9 cellular contexts compared by ENCODE assay signal in genomic region chr18:74040459-74041332, GRCh38.
DNase-seq lines count a peak whose midpoint lies in the region; ATAC-seq and TF ChIP-seq lines count a peak whose summit lies in the region.
"Had no signal": no experiment of that assay in that cellular context is flagged by ENCODE, and none has a peak within 500 bp of the region (broad histone marks: within the 10 kb centered on the region; RNA-seq: fewer than 3 reads in every experiment).

No MANE protein-coding gene starts in this region.

- DNase-seq in GM10248 (ENCODE audit: extremely low spot score): peak; percentile 70
- DNase-seq in IMR-90: peak; percentile 11
- DNase-seq in activated CD4-positive, CD25-positive, alpha-beta regulatory T cell treated with anti-CD3 and anti-CD28 coated beads, Interleukin-2, amount 50 U/mL, for 72 hours: peak; percentile 73
- DNase-seq in dermis blood vessel endothelial cell: peak; percentile 35
- peak; percentile 29 for DNase-seq in progenitor cell of endocrine pancreas (ENCODE audit: low spot score, unreplicated experiment)
- no peak for DNase-seq in NCI-H187 treated with DMSO at 0.1 percent for 48 hours (lab: John Stamatoyannopoulos, UW)
- no peak for DNase-seq in NCI-H345 (lab: John Stamatoyannopoulos, UW)

- peaks cover 4% of the 10 kb centered on the region for H3K9me3 Mint-ChIP-seq in progenitor cell of endocrine pancreas (ENCODE audit: low read depth)
- H3K9me3 Mint-ChIP-seq: dendritic cell treated with granulocyte-macrophage colony-stimulating factor and Interleukin-4, amounts not matched to agents 40 ng/mL and 50 ng/mL, for 4 days had no signal

- no peaks in the 10 kb centered on the region for H3K27me3 Mint-ChIP-seq in progenitor cell of endocrine pancreas
- H3K27me3 Mint-ChIP-seq: dendritic cell treated with granulocyte-macrophage colony-stimulating factor and Interleukin-4, amounts not matched to agents 40 ng/mL and 50 ng/mL, for 4 days had no signal

- TF ChIP-seq CTCF in GM10248 (IDR thresholded peaks at IDR 0.05; ENCODE audit: control extremely low read depth, extremely low read depth, low read depth, missing control alignments) (peak; percentile 85), IMR-90 (conservative IDR thresholded peaks at IDR 0.05; ENCODE audit: low read depth, low read length) (peak; percentile 47), progenitor cell of endocrine pancreas (IDR thresholded peaks at IDR 0.05; ENCODE audit: unreplicated experiment) (peak; percentile 74)

- no peaks in the 10 kb centered on the region for H3K4me1 ChIP-seq in IMR-90 (ENCODE audit: control insufficient read depth, insufficient read depth, low read length)

- no peak overlapping the region for H2BK5ac ChIP-seq in IMR-90 (ENCODE audit: low read depth, low read length, poor library complexity, severe bottlenecking)

- H3K9ac ChIP-seq in IMR-90 (ENCODE audit: low read depth, low read length): no peak overlapping the region

- no peaks in the 10 kb centered on the region for H3K9me1 ChIP-seq in IMR-90 (ENCODE audit: insufficient read depth, low read length)

- no peak overlapping the region for H2BK15ac ChIP-seq in IMR-90 (ENCODE audit: low read depth, low read length)

- H3K4me3 ChIP-seq in IMR-90 (ENCODE audit: insufficient read depth, low read depth, low read length): no peak overlapping the region

- no peaks in the 10 kb centered on the region for H3K36me3 Mint-ChIP-seq in progenitor cell of endocrine pancreas (ENCODE audit: insufficient read depth)

- peaks cover 5% of the 10 kb centered on the region for H3K27me3 ChIP-seq in IMR-90 (ENCODE audit: control insufficient read depth, insufficient read depth, low read length)

- no peaks in the 10 kb centered on the region; the same call in 1 of the 2 replicates for H3K9me3 ChIP-seq in IMR-90 (ENCODE audit: control insufficient read depth, insufficient read depth, low read length)

- BruUV-seq in IMR-90 (replicated peaks; lab: Mats Ljungman, UMichigan): no TSS peak

- H3K79me1 ChIP-seq in IMR-90 (ENCODE audit: low read depth in 1 of 2, low read length in 2 of 2): no peaks in the 10 kb centered on the region

- H3K18ac ChIP-seq in IMR-90 (ENCODE audit: low read depth, low read length): no peak overlapping the region

- H2AK5ac ChIP-seq in IMR-90 (ENCODE audit: low read depth, low read length): no peak overlapping the region

- dilution Hi-C loops in IMR-90 (cut with HindIII; ENCODE audit: low sequenced_read_pairs, unreplicated experiment): no loop called here

- no peak overlapping the region for H2BK20ac ChIP-seq in IMR-90 (ENCODE audit: low read depth, low read length)

- no peak for TF ChIP-seq POLR2A in IMR-90 (IDR thresholded peaks at IDR 0.05; ENCODE audit: low read depth, low read length)

- H3K4me2 ChIP-seq in IMR-90 (ENCODE audit: low read depth, low read length): no peak overlapping the region

- no peak overlapping the region for H3K4me3 Mint-ChIP-seq in progenitor cell of endocrine pancreas (ENCODE audit: low read depth)
- H3K4me3 Mint-ChIP-seq: dendritic cell treated with granulocyte-macrophage colony-stimulating factor and Interleukin-4, amounts not matched to agents 40 ng/mL and 50 ng/mL, for 4 days had no signal

- H2BK120ac ChIP-seq in IMR-90 (ENCODE audit: low read depth, low read length): no peak overlapping the region

- H2AFZ ChIP-seq in IMR-90 (replicated peaks; ENCODE audit: low read length, poor library complexity): peak overlapping the region; percentile 46

- H3K36me3 ChIP-seq in IMR-90 (ENCODE audit: control insufficient read depth, insufficient read depth, low read length): no peaks in the 10 kb centered on the region

- no peak overlapping the region for H2AK9ac ChIP-seq in IMR-90 (replicated peaks; ENCODE audit: low read depth, low read length, poor library complexity)

- ATAC-seq in GM21515 (IDR thresholded peaks at IDR 0.05; ENCODE audit: unreplicated experiment): peak; percentile 84
- peak; percentile 84 for ATAC-seq in IMR-90 (ENCODE audit: low read depth)

- WGBS in IMR-90 (ENCODE audit: extremely low coverage in 2 of 2, insufficient read length in 1 of 2), 2 experiments: 73% methylated on average over 5 of the region's 20 CpGs; no CpG with 5 or more reads in 1 of the 2 experiments

- no peak overlapping the region for H3K56ac ChIP-seq in IMR-90 (ENCODE audit: extremely low read depth, insufficient read depth, low read length)

- H4K5ac ChIP-seq in IMR-90 (ENCODE audit: low read depth, low read length): no peak overlapping the region

- H3K27ac ChIP-seq in IMR-90 (ENCODE audit: insufficient read depth, low read length): no peak overlapping the region

- H3K4me1 Mint-ChIP-seq in progenitor cell of endocrine pancreas (ENCODE audit: low read depth): no peaks in the 10 kb centered on the region

- POLR2A ChIA-PET in GM10248 (lab: Yijun Ruan, JAX) (no interaction called here), IMR-90 (lab: Charles Lee; ENCODE audit: unreplicated experiment) (no interaction called here)

- intact Hi-C loops in IMR-90 (cut with micrococcal nuclease): loop anchor here (10.0 kb wide), 1 partner anchor 304 kb away; no protein-coding TSS in a partner anchor

- H3K27ac Mint-ChIP-seq in progenitor cell of endocrine pancreas: no peak overlapping the region
- H3K27ac Mint-ChIP-seq: dendritic cell treated with granulocyte-macrophage colony-stimulating factor and Interleukin-4, amounts not matched to agents 40 ng/mL and 50 ng/mL, for 4 days had no signal

- CTCF ChIA-PET in GM10248 (lab: Yijun Ruan, JAX) (interaction anchor here (0.7 to 2.1 kb wide), 17 partner anchors 10 to 453 kb away, joined by 3 to 10 read pairs (median 4); no protein-coding TSS in a partner anchor), IMR-90 (lab: Yijun Ruan, JAX) (interaction anchor here (0.6 to 0.9 kb wide), 3 partner anchors 10 to 51 kb away, joined by 3 to 6 read pairs (median 3); no protein-coding TSS in a partner anchor)

- no peaks in the 10 kb centered on the region for H4K20me1 ChIP-seq in IMR-90 (ENCODE audit: insufficient read depth, low read length)

- no peak overlapping the region for H3K14ac ChIP-seq in IMR-90 (replicated peaks; ENCODE audit: low read depth, low read length)

- in situ Hi-C loops in IMR-90 (cut with MboI; ENCODE audit: low sequenced_read_pairs): no loop called here

- H3K4ac ChIP-seq in IMR-90 (ENCODE audit: low read depth, low read length): no peak overlapping the region

- peak; percentile 48 for TF ChIP-seq RAD21 in IMR-90 (IDR thresholded peaks at IDR 0.05; ENCODE audit: low read length)

- H3K23ac ChIP-seq in IMR-90 (ENCODE audit: low read depth, low read length): no peak overlapping the region

- no peak overlapping the region for H4K91ac ChIP-seq in IMR-90 (ENCODE audit: insufficient read depth, low read depth, low read length)

- no peak overlapping the region for H4K8ac ChIP-seq in IMR-90 (ENCODE audit: low read depth in 2 of 2, low read length in 2 of 2)

TF ChIP-seq in IMR-90, 13 proteins besides CTCF, POLR2A, EP300 and RAD21:
- TF ChIP-seq SMC3 (IDR thresholded peaks at IDR 0.05; ENCODE audit: low read depth, low read length): peak; percentile 29; the same call in 1 of the 2 replicates
- no peak for TF ChIP-seq CHD1 (IDR thresholded peaks at IDR 0.05; ENCODE audit: low read depth, low read length)
- no peak for TF ChIP-seq BHLHE40 (IDR thresholded peaks at IDR 0.05; ENCODE audit: low read depth, low read length)
- TF ChIP-seq CEBPB (IDR thresholded peaks at IDR 0.05; ENCODE audit: low read depth, low read length): no peak
- TF ChIP-seq MAZ (IDR thresholded peaks at IDR 0.05; ENCODE audit: borderline replicate concordance, low read depth, low read length): no peak
- no peak for TF ChIP-seq FOS (IDR thresholded peaks at IDR 0.05; ENCODE audit: low read depth, low read length)

Comparison
In these comparisons a context has a peak if more than half of its experiments do, and no peak if none do; other contexts are left out.
1. DNase-seq: peak in GM10248 (single experiment), IMR-90 (single experiment), activated CD4-positive, CD25-positive, alpha-beta regulatory T cell treated with anti-CD3 and anti-CD28 coated beads, Interleukin-2, amount 50 U/mL, for 72 hours (single experiment), dermis blood vessel endothelial cell (single experiment) and progenitor cell of endocrine pancreas (single experiment); none in NCI-H187 treated with DMSO at 0.1 percent for 48 hours (single experiment) and NCI-H345 (single experiment).
2. Peak in every context shown above with its lines, with median percentiles within 50 percentile points of each other: CTCF ChIP-seq.